Comparison of ENCODE assay signal across 17 cellular contexts in genomic region chr11:6587360-6587953, GRCh38. TPM values are rescaled to one million over a fixed set of nuclear protein-coding genes. Genes with fewer than 3 reads are reported as not detected.
DNase-seq lines count a peak whose midpoint lies in the region; ATAC-seq and TF ChIP-seq lines count a peak whose summit lies in the region.
"Had no signal": no experiment of that assay in that cellular context is flagged by ENCODE, and none has a peak within 500 bp of the region (broad histone marks: within the 10 kb centered on the region; RNA-seq: fewer than 3 reads in every experiment).

No MANE protein-coding gene starts in this region.

- H3K9me3 ChIP-seq in lower lobe of right lung = peaks cover 22% of the 10 kb centered on the region
- H3K9me3 ChIP-seq in vagina = no peaks in the 10 kb centered on the region

- H3K27ac Mint-ChIP-seq in activated CD4-positive, alpha-beta T cell treated with anti-CD3 and anti-CD28 coated beads, Interleukin-2, amount 10 ng/mL, durations not matched to agents 24 days and 14 days = no peak overlapping the region
- H3K27ac Mint-ChIP-seq: natural killer cell; stimulated activated naive CD8-positive, alpha-beta T cell treated with anti-CD3 and anti-CD28 coated beads, Interleukin-15, Interleukin-2, amounts not matched to agents 100 ng/mL and 50 ng/mL, for 24 hours had no signal

- peaks cover 10% of the 10 kb centered on the region for H3K9me3 Mint-ChIP-seq in activated CD4-positive, alpha-beta T cell treated with anti-CD3 and anti-CD28 coated beads, Interleukin-2, amount 10 ng/mL, durations not matched to agents 24 days and 14 days

- H3K4me3 ChIP-seq in lower lobe of right lung (no peak overlapping the region), vagina (no peak overlapping the region)

- H3K36me3 ChIP-seq in lower lobe of right lung (peaks cover 7% of the 10 kb centered on the region), vagina (peaks cover 0 to 3% of the 10 kb centered on the region in 2 donors)

- H3K36me3 Mint-ChIP-seq in activated CD4-positive, alpha-beta T cell treated with anti-CD3 and anti-CD28 coated beads, Interleukin-2, amount 10 ng/mL, durations not matched to agents 24 days and 14 days (ENCODE audit: low read depth) = peaks cover 39% of the 10 kb centered on the region

- intact Hi-C loops in activated CD4-positive, alpha-beta T cell treated with anti-CD3 and anti-CD28 coated beads, Interleukin-2, amount 10 ng/mL, durations not matched to agents 24 days and 14 days (cut with micrococcal nuclease) = no loop called here
- intact Hi-C loops in lower lobe of right lung (cut with DNase I) = no loop called here
- intact Hi-C loops in vagina (cut with DNase I) = no loop called here

- H3K4me1 ChIP-seq in lower lobe of right lung (no peaks in the 10 kb centered on the region), vagina (no peaks in the 10 kb centered on the region)

- no peak for TF ChIP-seq CTCF in lower lobe of right lung (IDR thresholded peaks at IDR 0.05)
- TF ChIP-seq CTCF in vagina (IDR thresholded peaks at IDR 0.05) = no peak

- H3K27me3 Mint-ChIP-seq in activated CD4-positive, alpha-beta T cell treated with anti-CD3 and anti-CD28 coated beads, Interleukin-2, amount 10 ng/mL, durations not matched to agents 24 days and 14 days = no peaks in the 10 kb centered on the region
- H3K27me3 Mint-ChIP-seq: stimulated activated naive CD8-positive, alpha-beta T cell treated with anti-CD3 and anti-CD28 coated beads, Interleukin-15, Interleukin-2, amounts not matched to agents 100 ng/mL and 50 ng/mL, for 24 hours had no signal

- H3K27me3 ChIP-seq in lower lobe of right lung (ENCODE audit: low read depth) (no peaks in the 10 kb centered on the region), vagina (no peaks in the 10 kb centered on the region)
- H3K27me3 ChIP-seq: brain microvascular endothelial cell had no signal

- H3K4me3 Mint-ChIP-seq in activated CD4-positive, alpha-beta T cell treated with anti-CD3 and anti-CD28 coated beads, Interleukin-2, amount 10 ng/mL, durations not matched to agents 24 days and 14 days = no peak overlapping the region
- H3K4me3 Mint-ChIP-seq: natural killer cell; stimulated activated naive CD8-positive, alpha-beta T cell treated with anti-CD3 and anti-CD28 coated beads, Interleukin-15, Interleukin-2, amounts not matched to agents 100 ng/mL and 50 ng/mL, for 24 hours had no signal

- TF ChIP-seq POLR2A in vagina (IDR thresholded peaks at IDR 0.05) = no peak

- ATAC-seq in lower lobe of right lung (peak; percentile 48 to 64), GM18907 (IDR thresholded peaks at IDR 0.05; ENCODE audit: unreplicated experiment) (no peak)
- ATAC-seq: natural killer cell had no signal

- no peaks in the 10 kb centered on the region for H3K4me1 Mint-ChIP-seq in activated CD4-positive, alpha-beta T cell treated with anti-CD3 and anti-CD28 coated beads, Interleukin-2, amount 10 ng/mL, durations not matched to agents 24 days and 14 days
- H3K4me1 Mint-ChIP-seq: natural killer cell had no signal

- DNase-seq in activated CD4-positive, alpha-beta T cell treated with anti-CD3 and anti-CD28 coated beads, Interleukin-2, amount 10 ng/mL, durations not matched to agents 24 days and 14 days = peak; percentile 46
- DNase-seq in activated CD4-positive, alpha-beta T cell treated with anti-CD3 and anti-CD28 coated beads for 1 hour = no peak
- DNase-seq in cerebellar cortex (ENCODE audit: low spot score) (peak; percentile 83), lower lobe of right lung (no peak), vagina (ENCODE audit: extremely low spot score in 2 of 2) (no peak), RPMI8226 (no peak)
- DNase-seq: activated naive CD4-positive, alpha-beta T cell; brain microvascular endothelial cell; KBM-7; natural killer cell; NCI-H1436; NCI-H524 treated with DMSO at 0.1 percent for 48 hours; small intestine had no signal

- no peak overlapping the region for H3K27ac ChIP-seq in lower lobe of right lung
- H3K27ac ChIP-seq in temporal lobe (ENCODE audit: low read depth, low read length) = peak overlapping the region; percentile 75
- no peak overlapping the region for H3K27ac ChIP-seq in vagina
- H3K27ac ChIP-seq: brain microvascular endothelial cell, GM23248 had no signal

RNA-seq across cellular contexts. Expression of gene RRP8, which starts 16.0 kb away (rescaled TPM):
- total RNA-seq in activated CD4-positive, alpha-beta T cell treated with anti-CD3 and anti-CD28 coated beads, Interleukin-2, amount 10 ng/mL, durations not matched to agents 24 days and 14 days = 41.5 and 43.8 TPM in 2 replicates
- total RNA-seq in lower lobe of right lung = 16.5 TPM
- total RNA-seq in temporal lobe = 9.8 TPM
- total RNA-seq in vagina = 10.3 TPM

RNA-seq across cellular contexts. Expression of gene ILK, which starts 16.1 kb away (rescaled TPM):
- total RNA-seq in activated CD4-positive, alpha-beta T cell treated with anti-CD3 and anti-CD28 coated beads, Interleukin-2, amount 10 ng/mL, durations not matched to agents 24 days and 14 days = 89.6 and 92.4 TPM in 2 replicates
- total RNA-seq in lower lobe of right lung = 135 TPM
- total RNA-seq in temporal lobe = 42.5 TPM
- total RNA-seq in vagina = 149 TPM

RNA-seq across cellular contexts. Expression of gene TAF10, which starts 24.6 kb away (rescaled TPM):
- total RNA-seq in activated CD4-positive, alpha-beta T cell treated with anti-CD3 and anti-CD28 coated beads, Interleukin-2, amount 10 ng/mL, durations not matched to agents 24 days and 14 days = 140 and 141 TPM in 2 replicates
- total RNA-seq in lower lobe of right lung (112 TPM), temporal lobe (14.0 TPM), vagina (48.1 TPM)

RNA-seq across cellular contexts. Expression of gene TPP1, which starts 31.8 kb away (rescaled TPM):
- 32.2 and 35.2 TPM in 2 replicates for total RNA-seq in activated CD4-positive, alpha-beta T cell treated with anti-CD3 and anti-CD28 coated beads, Interleukin-2, amount 10 ng/mL, durations not matched to agents 24 days and 14 days
- 231 TPM for total RNA-seq in lower lobe of right lung
- total RNA-seq in temporal lobe = 9.3 TPM
- total RNA-seq in vagina = 77.3 TPM

Comparison
In these comparisons a context has a peak if more than half of its experiments do, and no peak if none do; other contexts are left out.
1. DNase-seq: peak in activated CD4-positive, alpha-beta T cell treated with anti-CD3 and anti-CD28 coated beads, Interleukin-2, amount 10 ng/mL, durations not matched to agents 24 days and 14 days (single experiment) and cerebellar cortex (single experiment); none in activated CD4-positive, alpha-beta T cell treated with anti-CD3 and anti-CD28 coated beads for 1 hour (single experiment), lower lobe of right lung (single experiment), vagina (0 of 2) and RPMI8226 (single experiment).